1 cellular context compared by ENCODE assay signal in the genomic region with DNA sequence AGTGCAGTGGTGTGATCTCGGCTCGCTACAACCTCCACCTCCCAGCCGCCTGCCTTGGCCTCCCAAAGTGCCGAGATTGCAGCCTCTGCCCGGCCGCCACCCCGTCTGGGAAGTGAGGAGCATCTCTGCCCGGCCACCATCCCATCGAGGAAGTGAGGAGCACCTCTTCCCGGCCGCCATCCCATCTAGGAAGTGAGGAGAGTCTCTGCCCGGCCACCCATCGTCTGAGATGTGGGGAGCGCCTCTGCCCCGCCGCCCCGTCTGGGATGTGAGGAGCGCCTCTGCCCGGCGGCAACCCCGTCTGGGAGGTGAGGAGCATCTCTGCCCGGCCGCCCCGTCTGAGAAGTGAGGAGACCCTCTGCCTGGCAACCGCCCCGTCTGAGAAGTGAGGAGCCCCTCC.
DNase-seq lines count a peak whose midpoint lies in the region; TF ChIP-seq lines count a peak whose summit lies in the region.
"Not testable (repeated sequence)": the region's sequence is repeated elsewhere in the genome, so short reads cannot be mapped to it uniquely, and the experiment has no call there.

No MANE protein-coding gene starts in this region.

- H3K27me3 Mint-ChIP-seq in chondrocyte (ENCODE audit: low read depth), result not testable (repeated sequence)

- not testable (repeated sequence) for H3K27ac Mint-ChIP-seq in chondrocyte (ENCODE audit: unreplicated experiment)

- H3K36me3 Mint-ChIP-seq in chondrocyte (ENCODE audit: low read depth), result not testable (repeated sequence)

- H3K4me1 Mint-ChIP-seq in chondrocyte (ENCODE audit: low read depth), result not testable (repeated sequence)

- not testable (repeated sequence) for TF ChIP-seq CTCF in chondrocyte (IDR thresholded peaks at IDR 0.05)

- H3K9me3 Mint-ChIP-seq in chondrocyte (ENCODE audit: low read depth), result peaks cover 26% of the 10 kb centered on the region

- H3K4me3 Mint-ChIP-seq in chondrocyte (ENCODE audit: unreplicated experiment), result not testable (repeated sequence)

- DNase-seq in chondrocyte (ENCODE audit: low spot score), result peak; percentile 60
